12 cellular contexts compared by ENCODE assay signal in the genomic region with DNA sequence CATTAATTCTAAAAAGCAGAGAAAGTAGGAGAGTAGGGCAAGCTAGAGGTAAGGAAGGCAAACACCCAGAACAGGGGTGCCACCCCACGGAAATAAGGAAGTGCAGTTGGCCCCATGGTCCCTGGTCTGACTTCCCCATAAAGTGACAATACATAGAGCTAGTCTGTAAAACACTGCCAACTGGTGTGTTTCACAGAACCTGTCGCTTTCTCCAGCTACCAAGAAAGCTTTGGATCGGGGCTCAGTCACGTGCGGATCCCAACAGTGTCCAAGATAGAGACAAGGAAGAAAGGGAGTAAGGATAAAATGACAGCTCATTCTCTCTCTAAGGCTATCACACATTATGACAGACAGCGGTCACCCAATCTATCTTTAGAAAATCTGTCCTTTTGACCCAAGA. TPM values are rescaled to one million over a fixed set of nuclear protein-coding genes. Genes with fewer than 3 reads are reported as not detected.
DNase-seq lines count a peak whose midpoint lies in the region; ATAC-seq, FAIRE-seq and TF ChIP-seq lines count a peak whose summit lies in the region.
"Had no signal": no experiment of that assay in that cellular context is flagged by ENCODE, and none has a peak within 500 bp of the region (broad histone marks: within the 10 kb centered on the region; RNA-seq: fewer than 3 reads in every experiment).

No MANE protein-coding gene starts in this region.

- TF ChIP-seq CTCF in D721Med (IDR thresholded peaks at IDR 0.05; ENCODE audit: insufficient read depth, missing control alignments): peak; percentile 4
- no peak for TF ChIP-seq CTCF in endodermal cell (conservative IDR thresholded peaks at IDR 0.05)
- no peak for TF ChIP-seq CTCF in osteocyte (IDR thresholded peaks at IDR 0.05)
- no peak for TF ChIP-seq CTCF in endothelial cell (IDR thresholded peaks at IDR 0.05; ENCODE audit: unreplicated experiment)

- H3K27ac ChIP-seq in endodermal cell (ENCODE audit: low read depth, low read length): no peak overlapping the region

- no peak overlapping the region for H3K9ac ChIP-seq in endodermal cell (ENCODE audit: extremely low read depth, low read length, poor library complexity, severe bottlenecking)

- WGBS in endodermal cell (ENCODE audit: insufficient coverage in 1 of 2, insufficient read length in 1 of 2), 2 experiments: 83 to 100% methylated on average over 1 to 6 of the region's 6 CpGs

- H3K4me1 ChIP-seq in endodermal cell (ENCODE audit: control insufficient read depth, insufficient read depth, low read length): no peaks in the 10 kb centered on the region

- H3K4me3 Mint-ChIP-seq in endodermal cell: no peak overlapping the region
- no peak overlapping the region for H3K4me3 Mint-ChIP-seq in osteocyte (ENCODE audit: unreplicated experiment)
- no peak overlapping the region for H3K4me3 Mint-ChIP-seq in endothelial cell (ENCODE audit: unreplicated experiment)
- H3K4me3 Mint-ChIP-seq: HFFc6 had no signal

- H3K27ac Mint-ChIP-seq in endodermal cell (peak overlapping the region; percentile 59), osteocyte (ENCODE audit: unreplicated experiment) (peak overlapping the region; percentile 34), endothelial cell (ENCODE audit: unreplicated experiment) (no peak overlapping the region)
- H3K27ac Mint-ChIP-seq: HFFc6 had no signal

- no peaks in the 10 kb centered on the region for H3K27me3 Mint-ChIP-seq in endodermal cell (ENCODE audit: insufficient read depth)
- H3K27me3 Mint-ChIP-seq in osteocyte (ENCODE audit: unreplicated experiment): no peaks in the 10 kb centered on the region
- H3K27me3 Mint-ChIP-seq in endothelial cell (ENCODE audit: unreplicated experiment): peaks cover 4% of the 10 kb centered on the region

- no peaks in the 10 kb centered on the region for H3K27me3 ChIP-seq in endodermal cell (ENCODE audit: control insufficient read depth, insufficient read depth, low read length, poor library complexity, severe bottlenecking)

- no peaks in the 10 kb centered on the region for H3K9me3 ChIP-seq in endodermal cell (ENCODE audit: control insufficient read depth, low read length)

- H3K4me1 Mint-ChIP-seq in endodermal cell (peaks cover 29% of the 10 kb centered on the region), osteocyte (ENCODE audit: unreplicated experiment) (peaks cover 63% of the 10 kb centered on the region), endothelial cell (ENCODE audit: unreplicated experiment) (peaks cover 39% of the 10 kb centered on the region)

- H3K36me3 Mint-ChIP-seq in endodermal cell (ENCODE audit: low read depth) (no peaks in the 10 kb centered on the region), osteocyte (ENCODE audit: unreplicated experiment) (peaks cover 4% of the 10 kb centered on the region), endothelial cell (ENCODE audit: low read depth, unreplicated experiment) (no peaks in the 10 kb centered on the region)

- no peak overlapping the region for H3K4me3 ChIP-seq in endodermal cell (ENCODE audit: low read length)

- H3K36me3 ChIP-seq in endodermal cell (ENCODE audit: control insufficient read depth, insufficient read depth, low read length): no peaks in the 10 kb centered on the region

- no peaks in the 10 kb centered on the region for H3K9me3 Mint-ChIP-seq in endodermal cell
- H3K9me3 Mint-ChIP-seq in osteocyte (ENCODE audit: unreplicated experiment): no peaks in the 10 kb centered on the region
- H3K9me3 Mint-ChIP-seq in endothelial cell (ENCODE audit: unreplicated experiment): no peaks in the 10 kb centered on the region
- H3K9me3 Mint-ChIP-seq: HFFc6 had no signal

- DNase-seq in D721Med (ENCODE audit: insufficient read length, low spot score) (no peak), NCI-H82 (lab: John Stamatoyannopoulos, UW) (peak; percentile 77), endodermal cell (no peak), osteocyte (ENCODE audit: extremely low spot score, unreplicated experiment) (no peak), glomerular visceral epithelial cell (ENCODE audit: extremely low spot score) (no peak), endothelial cell (ENCODE audit: low spot score) (no peak)
- DNase-seq: activated CD4-positive, alpha-beta T cell treated with anti-CD3 and anti-CD28 coated beads, Interleukin-2, amount 50 U/mL, for 1 hour; HFFc6; NCI-H774; stimulated activated CD4-positive, alpha-beta T cell treated with anti-CD3 and anti-CD28 coated beads, Interleukin-15, amount 100 ng/mL, for 24 hours had no signal

- ATAC-seq in GM18870 (IDR thresholded peaks at IDR 0.05; ENCODE audit: unreplicated experiment): no peak
- no peak for ATAC-seq in GM21390 (IDR thresholded peaks at IDR 0.05; ENCODE audit: unreplicated experiment)

- FAIRE-seq in D721Med (lab: Jason Lieb, UNC): no peak

RNA-seq across cellular contexts. Expression of a gene that starts 36.4 kb away (rescaled TPM):
- total RNA-seq in endodermal cell (10 to 100 TPM; 14.4 to 14.5 TPM), osteocyte (15.2 and 16.3 TPM in 2 replicates), endothelial cell (ENCODE audit: unreplicated experiment) (27.5 TPM)
- polyA plus RNA-seq in endodermal cell (2013, experiment 1 of 2): 2.7 TPM
- polyA plus RNA-seq in endodermal cell (2013, experiment 2 of 2): 2.7 TPM
